Comparison of ENCODE assay signal across 8 cellular contexts in the genomic region with DNA sequence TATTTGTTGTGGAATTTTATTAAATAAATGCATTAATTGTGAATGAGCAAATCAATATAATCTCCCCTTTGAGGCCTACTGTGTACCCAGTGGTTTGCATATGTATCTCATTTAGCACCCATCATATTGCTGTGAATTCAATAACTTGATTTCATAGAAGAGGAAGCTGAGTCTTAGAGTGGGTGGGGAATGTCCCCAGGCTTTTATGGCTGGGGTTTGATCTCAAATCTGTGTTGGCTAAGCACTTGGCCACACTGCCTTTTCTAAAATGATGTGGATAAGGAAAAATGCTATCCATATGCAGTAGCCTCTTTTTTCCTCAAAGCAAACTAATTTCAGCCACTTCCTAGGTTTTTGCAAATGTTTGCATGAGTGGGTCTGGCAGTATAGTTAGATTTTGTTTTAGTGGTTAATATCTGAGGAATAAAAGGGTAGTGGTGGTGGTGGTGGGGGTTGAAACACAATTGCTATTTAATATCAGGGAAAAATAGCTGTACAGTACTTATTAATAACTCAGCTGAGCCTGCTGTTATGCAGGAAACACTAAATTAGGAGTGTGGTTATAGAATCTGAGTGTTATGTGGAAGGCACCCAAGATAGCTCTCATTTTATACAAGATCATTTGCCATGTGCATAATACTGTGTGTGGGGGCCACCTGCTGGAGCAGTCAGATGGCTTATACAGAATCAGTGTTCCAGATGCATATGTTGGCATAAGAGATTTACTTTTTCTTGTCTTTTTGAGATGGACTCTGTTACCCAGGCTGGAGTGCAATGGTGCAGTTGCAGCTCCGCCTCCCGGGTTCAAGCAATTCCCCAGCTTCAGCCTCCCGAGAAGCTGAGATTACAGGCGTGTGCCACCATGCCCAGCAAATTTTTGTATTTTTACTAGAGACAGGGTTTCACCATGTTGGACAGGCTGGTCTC.
DNase-seq lines count a peak whose midpoint lies in the region; TF ChIP-seq lines count a peak whose summit lies in the region.

No MANE protein-coding gene starts in this region.

- H3K9me3 Mint-ChIP-seq in HFFc6 (no peaks in the 10 kb centered on the region), osteocyte (ENCODE audit: unreplicated experiment) (no peaks in the 10 kb centered on the region), type B pancreatic cell (no peaks in the 10 kb centered on the region)

- H3K27me3 Mint-ChIP-seq in HFFc6 (ENCODE audit: insufficient read depth) (no peaks in the 10 kb centered on the region), osteocyte (ENCODE audit: unreplicated experiment) (no peaks in the 10 kb centered on the region), type B pancreatic cell (no peaks in the 10 kb centered on the region)

- H3K36me3 Mint-ChIP-seq in HFFc6 (ENCODE audit: low read depth) (peaks cover 4% of the 10 kb centered on the region; the same call in 1 of the 2 replicates), osteocyte (ENCODE audit: unreplicated experiment) (no peaks in the 10 kb centered on the region), type B pancreatic cell (peaks cover 10% of the 10 kb centered on the region)

- H3K4me1 Mint-ChIP-seq in HFFc6 (ENCODE audit: low read depth): peaks cover 20% of the 10 kb centered on the region
- peaks cover 5% of the 10 kb centered on the region for H3K4me1 Mint-ChIP-seq in osteocyte (ENCODE audit: unreplicated experiment)
- H3K4me1 Mint-ChIP-seq in type B pancreatic cell (ENCODE audit: unreplicated experiment): peaks cover 30% of the 10 kb centered on the region

- peak; percentile 82 for TF ChIP-seq CTCF in HFFc6 (IDR thresholded peaks at IDR 0.05)
- TF ChIP-seq CTCF in osteocyte (IDR thresholded peaks at IDR 0.05): peak; percentile 85
- peak; percentile 60 for TF ChIP-seq CTCF in type B pancreatic cell (conservative IDR thresholded peaks at IDR 0.05)

- DNase-seq in DMS79 treated with DMSO at 0.1 percent for 48 hours (lab: John Stamatoyannopoulos, UW) (peak; percentile 2), DMS79 (lab: John Stamatoyannopoulos, UW) (no peak), HFFc6 (peak; percentile 72), NCI-H748 treated with DMSO at 0.1 percent for 48 hours (lab: John Stamatoyannopoulos, UW) (peak; percentile 2), activated T-cell treated with anti-CD3 and anti-CD28 coated beads for 4 hours (peak; percentile 48), fibroblast of gingiva (ENCODE audit: low read depth) (peak; percentile 81), osteocyte (ENCODE audit: extremely low spot score, unreplicated experiment) (no peak), type B pancreatic cell (ENCODE audit: extremely low spot score, unreplicated experiment) (no peak)

- H3K4me3 Mint-ChIP-seq in HFFc6: no peak overlapping the region
- no peak overlapping the region for H3K4me3 Mint-ChIP-seq in osteocyte (ENCODE audit: unreplicated experiment)
- H3K4me3 Mint-ChIP-seq in type B pancreatic cell: no peak overlapping the region

- no peak overlapping the region for H3K27ac Mint-ChIP-seq in HFFc6
- no peak overlapping the region for H3K27ac Mint-ChIP-seq in osteocyte (ENCODE audit: unreplicated experiment)
- H3K27ac Mint-ChIP-seq in type B pancreatic cell: no peak overlapping the region

Comparison
In these comparisons a context has a peak if more than half of its experiments do, and no peak if none do; other contexts are left out.
1. DNase-seq: peak in DMS79 treated with DMSO at 0.1 percent for 48 hours (single experiment), HFFc6 (single experiment), NCI-H748 treated with DMSO at 0.1 percent for 48 hours (single experiment), activated T-cell treated with anti-CD3 and anti-CD28 coated beads for 4 hours (single experiment) and fibroblast of gingiva (single experiment); none in DMS79 (single experiment), osteocyte (single experiment) and type B pancreatic cell (single experiment).
2. Peak in every context shown above with its lines, with median percentiles within 50 percentile points of each other: CTCF ChIP-seq.